8 cellular contexts compared by ENCODE assay signal in the genomic region with DNA sequence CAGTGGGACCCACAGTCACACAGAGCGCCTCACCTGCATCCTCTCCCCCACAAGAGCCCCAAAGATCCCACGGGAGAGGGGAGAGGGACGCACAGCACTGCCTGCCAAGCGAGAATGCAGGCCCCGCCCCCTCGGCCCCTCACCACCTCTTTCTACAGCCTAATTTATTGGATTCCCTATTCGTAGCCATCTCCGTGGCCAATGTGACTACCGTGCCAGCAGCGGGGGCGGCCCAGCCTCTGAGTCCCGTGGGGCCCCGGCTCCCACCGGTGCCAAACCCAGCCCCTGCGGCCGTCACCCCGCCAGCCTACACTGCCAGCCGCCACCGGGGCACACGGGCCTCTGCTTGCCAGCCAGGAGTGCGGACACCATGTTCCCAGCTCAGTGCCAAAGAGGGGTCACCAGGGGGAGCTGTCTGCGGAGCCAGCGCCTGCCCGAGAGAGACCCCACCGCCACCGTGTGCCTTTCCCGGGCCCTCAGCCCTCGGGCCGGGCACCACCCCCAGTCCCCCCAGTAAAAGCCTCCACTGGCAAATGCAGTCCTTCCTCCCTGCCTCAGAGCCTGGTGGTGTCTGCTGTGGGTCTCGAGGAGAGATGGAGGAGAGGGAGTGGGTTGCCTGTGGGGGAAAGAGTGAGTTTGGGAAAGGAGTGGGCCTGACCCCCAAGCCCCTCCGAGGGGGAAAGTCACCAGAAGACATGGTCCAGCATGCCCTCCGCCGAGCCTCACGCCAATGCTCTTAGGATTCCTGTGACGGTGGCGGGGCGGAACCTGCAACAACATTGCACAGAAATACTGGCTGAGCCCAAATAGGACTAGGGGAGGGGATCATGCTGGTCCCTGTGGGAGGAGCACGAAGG. TPM values are rescaled to one million over a fixed set of nuclear protein-coding genes. Genes with fewer than 3 reads are reported as not detected.
DNase-seq lines count a peak whose midpoint lies in the region; ATAC-seq, FAIRE-seq and TF ChIP-seq lines count a peak whose summit lies in the region.
"Had no signal": no experiment of that assay in that cellular context is flagged by ENCODE, and none has a peak within 500 bp of the region (broad histone marks: within the 10 kb centered on the region; RNA-seq: fewer than 3 reads in every experiment).

No MANE protein-coding gene starts in this region.

- H3K27me3 ChIP-seq in cardiac muscle cell (no peaks in the 10 kb centered on the region), upper lobe of right lung (no peaks in the 10 kb centered on the region)

- H3K4me1 ChIP-seq in cardiac muscle cell (ENCODE audit: low read depth) (peaks cover 9% of the 10 kb centered on the region), upper lobe of right lung (no peaks in the 10 kb centered on the region)

- H3K9me3 ChIP-seq in cardiac muscle cell (ENCODE audit: low read depth) (no peaks in the 10 kb centered on the region), upper lobe of right lung (no peaks in the 10 kb centered on the region)

- peaks cover 4% of the 10 kb centered on the region for H3K4me1 Mint-ChIP-seq in glutamatergic neuron (ENCODE audit: low read depth, unreplicated experiment)

- ATAC-seq in Right ventricle myocardium superior (ENCODE audit: poor library complexity) (no peak), upper lobe of right lung (no peak)

- no peak overlapping the region for H3K4me3 Mint-ChIP-seq in glutamatergic neuron (ENCODE audit: unreplicated experiment)
- H3K4me3 Mint-ChIP-seq: CD4-positive, alpha-beta T cell had no signal

- peak overlapping the region; percentile 66 for H3K27ac Mint-ChIP-seq in glutamatergic neuron (ENCODE audit: unreplicated experiment)
- H3K27ac Mint-ChIP-seq: CD4-positive, alpha-beta T cell had no signal

- peaks cover 2% of the 10 kb centered on the region for H3K9me3 Mint-ChIP-seq in glutamatergic neuron (ENCODE audit: unreplicated experiment)
- H3K9me3 Mint-ChIP-seq: CD4-positive, alpha-beta T cell had no signal

- no peak for TF ChIP-seq POLR2A in H54 (IDR thresholded peaks at IDR 0.05; ENCODE audit: low read depth, low read length)

- H3K27me3 Mint-ChIP-seq in glutamatergic neuron (ENCODE audit: unreplicated experiment), result no peaks in the 10 kb centered on the region
- H3K27me3 Mint-ChIP-seq: CD4-positive, alpha-beta T cell had no signal

- H3K36me3 ChIP-seq in cardiac muscle cell (no peaks in the 10 kb centered on the region), upper lobe of right lung (no peaks in the 10 kb centered on the region)

- peak overlapping the region; percentile 60 for H3K27ac ChIP-seq in cardiac muscle cell
- H3K27ac ChIP-seq in upper lobe of right lung, result no peak overlapping the region

- no peak for FAIRE-seq in H54 (lab: Jason Lieb, UNC)

- intact Hi-C loops in Right ventricle myocardium superior (cut with DNase I), result no loop called here
- intact Hi-C loops in upper lobe of right lung (cut with DNase I), result no loop called here

- peak in 1 of 2 donors; percentile 11 for DNase-seq in cardiac muscle cell (ENCODE audit: low read depth in 1 of 2, low spot score in 1 of 2)
- DNase-seq in Right ventricle myocardium superior, result no peak
- no peak for DNase-seq in glutamatergic neuron
- no peak for DNase-seq in upper lobe of right lung
- DNase-seq in NCI-H2029 (lab: John Stamatoyannopoulos, UW), result no peak
- no peak for DNase-seq in H54 (ENCODE audit: insufficient read length, low spot score)
- DNase-seq: CD4-positive, alpha-beta T cell; hippocampal formation had no signal

- H3K4me3 ChIP-seq in cardiac muscle cell, result no peak overlapping the region
- H3K4me3 ChIP-seq in upper lobe of right lung, result peak overlapping the region; percentile 14

- no peaks in the 10 kb centered on the region for H3K36me3 Mint-ChIP-seq in glutamatergic neuron (ENCODE audit: unreplicated experiment)

- TF ChIP-seq CTCF in cardiac muscle cell (IDR thresholded peaks at IDR 0.05; ENCODE audit: low read depth, low read length) (no peak), glutamatergic neuron (IDR thresholded peaks at IDR 0.05; ENCODE audit: partially characterized antibody, unreplicated experiment) (peak; percentile 15), upper lobe of right lung (IDR thresholded peaks at IDR 0.05) (peak; percentile 8)

RNA-seq across cellular contexts. Expression of a gene that starts 19.6 kb away (rescaled TPM):
- total RNA-seq in cardiac muscle cell (0.48 and 0.85 TPM in 2 replicates), Right ventricle myocardium superior (1.5 TPM), glutamatergic neuron (ENCODE audit: unreplicated experiment) (5.8 TPM), upper lobe of right lung (3.3 TPM)
- polyA plus RNA-seq in cardiac muscle cell, result 0.34 and 1.4 TPM in 2 replicates
- total RNA-seq: CD4-positive, alpha-beta T cell had no signal

RNA-seq across cellular contexts. Expression of a gene that starts 19.8 kb away (rescaled TPM):
- total RNA-seq in cardiac muscle cell (23.8 and 28.7 TPM in 2 replicates), Right ventricle myocardium superior (14.7 TPM), glutamatergic neuron (ENCODE audit: unreplicated experiment) (13.5 TPM), upper lobe of right lung (15.1 TPM)
- 14.6 and 15.3 TPM in 2 replicates for polyA plus RNA-seq in cardiac muscle cell

RNA-seq across cellular contexts. Expression of a gene that starts 20.3 kb away (rescaled TPM):
- total RNA-seq in cardiac muscle cell (74.7 and 94.0 TPM in 2 replicates), Right ventricle myocardium superior (86.4 TPM), glutamatergic neuron (ENCODE audit: unreplicated experiment) (155 TPM), upper lobe of right lung (233 TPM)
- polyA plus RNA-seq in cardiac muscle cell, result 189 and 269 TPM in 2 replicates

RNA-seq across cellular contexts. Expression of a gene that starts 36.4 kb away (rescaled TPM):
- total RNA-seq in cardiac muscle cell (not detected in 2 replicates), Right ventricle myocardium superior (38.0 TPM), glutamatergic neuron (ENCODE audit: unreplicated experiment) (not detected), upper lobe of right lung (not detected)
- polyA plus RNA-seq in cardiac muscle cell, result 0.57 and 0.71 TPM in 2 replicates
- total RNA-seq: CD4-positive, alpha-beta T cell had no signal

RNA-seq across cellular contexts. Expression of a gene that starts 49.7 kb away (rescaled TPM):
- total RNA-seq in cardiac muscle cell (107 and 110 TPM in 2 replicates), Right ventricle myocardium superior (76.9 TPM), glutamatergic neuron (ENCODE audit: unreplicated experiment) (56.7 TPM), upper lobe of right lung (42.7 TPM)
- polyA plus RNA-seq in cardiac muscle cell, result 99.8 and 146 TPM in 2 replicates
